8 cellular contexts compared by ENCODE assay signal in the genomic region with DNA sequence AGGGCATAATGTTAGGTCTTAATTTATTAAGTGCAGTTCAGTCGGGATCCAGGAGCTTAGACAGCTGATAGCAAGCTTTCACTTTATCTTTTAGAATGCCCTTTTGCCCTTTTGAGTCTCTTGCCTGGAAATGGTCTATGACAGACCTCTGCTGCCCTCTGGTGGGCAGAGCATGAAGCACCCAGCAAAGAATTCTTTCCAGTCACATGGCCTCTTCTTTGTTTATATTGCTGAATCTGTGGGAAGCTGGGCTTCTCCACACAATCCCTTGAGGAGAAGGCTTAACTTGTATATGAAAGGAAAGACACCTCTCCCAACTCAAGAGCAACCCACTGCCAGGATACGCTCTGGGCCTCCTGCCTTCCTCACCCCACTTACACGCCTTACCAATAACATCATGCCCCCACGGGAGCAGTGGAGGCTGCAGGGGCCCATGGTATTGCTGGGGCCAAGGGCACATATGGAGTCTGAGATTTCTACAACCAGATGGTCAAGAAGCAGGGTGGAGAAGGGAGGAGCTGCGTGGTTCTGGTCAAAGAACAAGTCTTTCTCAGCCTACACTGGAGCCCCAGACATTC.
DNase-seq lines count a peak whose midpoint lies in the region; ATAC-seq and TF ChIP-seq lines count a peak whose summit lies in the region.

No MANE protein-coding gene starts in this region.

- H3K4me3 ChIP-seq in AG09309 (ENCODE audit: control insufficient read depth, low read depth, low read length), result no peak overlapping the region

- TF ChIP-seq CTCF in AG09309 (IDR thresholded peaks at IDR 0.05; ENCODE audit: control insufficient read depth, insufficient read depth, low read depth, low read length, missing control alignments), result peak; percentile 86

- no peak for ATAC-seq in HG03521 (IDR thresholded peaks at IDR 0.05; ENCODE audit: unreplicated experiment)

- no peak for DNase-seq in AG09309 (ENCODE audit: low read depth)
- DNase-seq in GOT3 (lab: John Stamatoyannopoulos, UW), result peak; percentile 50
- DNase-seq in NCI-H2227 (lab: John Stamatoyannopoulos, UW; ENCODE audit: unreplicated experiment), result peak; percentile 90
- DNase-seq in activated CD4-positive, CD25-positive, alpha-beta regulatory T cell (lab: John Stamatoyannopoulos, UW), result peak; percentile 56 to 72 (median 61)
- peak; percentile 71 for DNase-seq in central memory CD4-positive, alpha-beta T cell
- peak; percentile 78 for DNase-seq in kidney tubule cell (ENCODE audit: low spot score)
- peak; percentile 54 to 71 (median 65) for DNase-seq in stimulated activated CD4-positive, alpha-beta T cell treated with anti-CD3 and anti-CD28 coated beads, Interleukin-1b, Interleukin-23, amount 100 ng/mL, for 24 hours (ENCODE audit: low read depth in 4 of 4, low spot score in 1 of 4)
